ENCODE assay signal across 8 cellular contexts in genomic region chr14:92586001-92586947, GRCh38.
DNase-seq lines count a peak whose midpoint lies in the region; ATAC-seq and TF ChIP-seq lines count a peak whose summit lies in the region.

No MANE protein-coding gene starts in this region.

- intact Hi-C loops in lower lobe of right lung (cut with DNase I) = no loop called here
- intact Hi-C loops in uterus (cut with DNase I; ENCODE audit: low total_unique reads) = no loop called here

- no peaks in the 10 kb centered on the region for H3K27me3 ChIP-seq in lower lobe of right lung (ENCODE audit: low read depth)
- H3K27me3 ChIP-seq in uterus = no peaks in the 10 kb centered on the region

- TF ChIP-seq POLR2A in uterus (IDR thresholded peaks at IDR 0.05) = no peak

- no peak overlapping the region for H3K4me3 ChIP-seq in LNCaP clone FGC (ENCODE audit: low read depth, low read length)
- H3K4me3 ChIP-seq in lower lobe of right lung = no peak overlapping the region
- H3K4me3 ChIP-seq in uterus = no peak overlapping the region

- peak; percentile 68 for DNase-seq in LNCaP clone FGC (ENCODE audit: low read depth)
- DNase-seq in amniotic epithelial cell (ENCODE audit: low read depth) = peak; percentile 98
- DNase-seq in lower lobe of right lung = no peak
- peak; percentile 60 to 79 for DNase-seq in uterus
- DNase-seq in NCI-H2171 (lab: John Stamatoyannopoulos, UW) = no peak
- DNase-seq in iPS-NIHi7 (ENCODE audit: extremely low spot score) = no peak

- peak; percentile 44 for ATAC-seq in GM18511 (IDR thresholded peaks at IDR 0.05; ENCODE audit: unreplicated experiment)
- ATAC-seq in lower lobe of right lung = peak; percentile 51 to 59
- no peak for ATAC-seq in HG03439 (IDR thresholded peaks at IDR 0.05; ENCODE audit: unreplicated experiment)

- H3K36me3 ChIP-seq in lower lobe of right lung (peaks cover 5% of the 10 kb centered on the region), uterus (no peaks in the 10 kb centered on the region)

- H3K27ac ChIP-seq in lower lobe of right lung (peak overlapping the region; percentile 70), uterus (peak overlapping the region; percentile 87 to 92)

- TF ChIP-seq CTCF in LNCaP clone FGC (IDR thresholded peaks at IDR 0.05; ENCODE audit: control insufficient read depth, extremely low read depth, insufficient read depth) (no peak), lower lobe of right lung (IDR thresholded peaks at IDR 0.05) (no peak), uterus (IDR thresholded peaks at IDR 0.05) (no peak)

- no peaks in the 10 kb centered on the region for H3K9me3 ChIP-seq in lower lobe of right lung
- H3K9me3 ChIP-seq in uterus = no peaks in the 10 kb centered on the region

- H3K4me1 ChIP-seq in lower lobe of right lung (peaks cover 45% of the 10 kb centered on the region), uterus (peaks cover 11 to 12% of the 10 kb centered on the region in 2 donors)

Comparison
In these comparisons a context has a peak if more than half of its experiments do, and no peak if none do; other contexts are left out.
1. DNase-seq: peak in LNCaP clone FGC (single experiment), amniotic epithelial cell (single experiment) and uterus (2 of 2); none in lower lobe of right lung (single experiment), NCI-H2171 (single experiment) and iPS-NIHi7 (single experiment).